In the genomic region with DNA sequence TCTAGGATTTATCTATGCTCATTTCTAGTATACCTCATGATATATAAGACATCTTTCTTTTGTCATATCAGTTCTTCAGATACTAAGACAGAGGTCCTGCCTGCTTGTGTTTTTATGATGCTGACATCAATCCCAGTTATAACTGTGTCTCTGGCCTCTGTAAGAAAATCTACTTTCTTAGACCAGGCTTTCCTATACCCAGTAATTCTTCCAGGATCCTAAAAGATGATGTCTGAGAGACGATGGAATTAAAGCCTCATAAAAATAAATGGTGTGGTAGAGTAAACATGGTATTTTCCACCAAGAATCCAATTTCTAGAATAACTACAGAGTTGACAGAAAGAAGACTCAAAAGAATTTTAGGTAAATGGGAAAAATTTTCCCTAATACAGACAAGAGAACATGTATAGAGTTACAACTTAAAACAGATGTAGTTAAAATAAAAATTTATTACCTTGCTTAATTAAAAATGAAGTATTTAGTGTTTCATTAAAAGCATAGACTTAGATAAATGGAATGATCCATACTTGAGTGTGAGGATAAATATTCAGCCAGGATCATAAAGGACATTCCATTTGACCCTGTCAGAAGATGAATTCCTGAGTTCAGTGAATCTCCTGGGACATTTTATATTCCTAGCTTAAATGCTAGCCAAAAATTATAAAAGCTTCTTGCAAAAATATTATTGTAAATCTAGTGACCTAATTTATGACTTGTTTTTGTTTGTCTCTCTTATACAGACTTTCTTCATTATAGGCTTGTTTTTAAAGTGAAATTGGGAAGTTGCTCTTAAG, we compare ENCODE assay signal across 26 cellular contexts.
A peak's percentile ranks its signal among the peaks of the same experiment; 100 is the strongest.
DNase-seq lines count a peak whose midpoint lies in the region; ATAC-seq and TF ChIP-seq lines count a peak whose summit lies in the region.
"Had no signal": no experiment of that assay in that cellular context is flagged by ENCODE, and none has a peak within 500 bp of the region (broad histone marks: within the 10 kb centered on the region; RNA-seq: fewer than 3 reads in every experiment).

No MANE protein-coding gene starts in this region.

- no peaks in the 10 kb centered on the region for H3K9me3 ChIP-seq in esophagus squamous epithelium
- H3K9me3 ChIP-seq: left lung, testis had no signal

- H3K36me3 ChIP-seq in esophagus squamous epithelium = peaks cover 0 to 82% (median 5%) of the 10 kb centered on the region in 3 donors

- peaks cover 31% of the 10 kb centered on the region for H3K36me3 Mint-ChIP-seq in HFFc6 (ENCODE audit: low read depth)
- no peaks in the 10 kb centered on the region for H3K36me3 Mint-ChIP-seq in activated CD4-positive, alpha-beta T cell treated with anti-CD3 and anti-CD28 coated beads, Interleukin-2, amount 10 ng/mL, durations not matched to agents 24 days and 14 days (ENCODE audit: low read depth)

- H3K4me3 Mint-ChIP-seq in HFFc6 = no peak overlapping the region
- no peak overlapping the region for H3K4me3 Mint-ChIP-seq in activated CD4-positive, alpha-beta T cell treated with anti-CD3 and anti-CD28 coated beads, Interleukin-2, amount 10 ng/mL, durations not matched to agents 24 days and 14 days
- H3K4me3 Mint-ChIP-seq: activated CD4-positive, alpha-beta T cell treated with anti-CD3 and anti-CD28 coated beads, Interleukin-2, amount 10 ng/mL, durations not matched to agents 7 days and 5 days; activated naive CD4-positive, alpha-beta T cell treated with anti-CD3 and anti-CD28 coated beads for 36 hours; CD8-positive, alpha-beta T cell; naive B cell had no signal

- peaks cover 46% of the 10 kb centered on the region for H3K4me1 Mint-ChIP-seq in HFFc6 (ENCODE audit: low read depth)
- H3K4me1 Mint-ChIP-seq in activated CD4-positive, alpha-beta T cell treated with anti-CD3 and anti-CD28 coated beads, Interleukin-2, amount 10 ng/mL, durations not matched to agents 24 days and 14 days = no peaks in the 10 kb centered on the region
- H3K4me1 Mint-ChIP-seq: activated CD4-positive, alpha-beta T cell treated with anti-CD3 and anti-CD28 coated beads, Interleukin-2, amount 10 ng/mL, durations not matched to agents 7 days and 5 days; naive B cell had no signal

- ATAC-seq in HG02678 (IDR thresholded peaks at IDR 0.05; ENCODE audit: unreplicated experiment) (no peak), GM18517 (IDR thresholded peaks at IDR 0.05; ENCODE audit: unreplicated experiment) (no peak)
- ATAC-seq: CD8-positive, alpha-beta T cell; foreskin keratinocyte; left lung had no signal

- intact Hi-C loops in activated CD4-positive, alpha-beta T cell treated with anti-CD3 and anti-CD28 coated beads, Interleukin-2, amount 10 ng/mL, durations not matched to agents 24 days and 14 days (cut with micrococcal nuclease) = no loop called here
- intact Hi-C loops in esophagus squamous epithelium (cut with DNase I) = loop anchor here (10.0 kb wide), 1 partner anchor 134 kb away; the partner anchor contains the start of gene PDLIM5

- WGBS in esophagus squamous epithelium, 2 donors = 82 to 88% methylated on average over 1 of the region's 1 CpG

- H3K27me3 ChIP-seq in esophagus squamous epithelium = no peaks in the 10 kb centered on the region
- H3K27me3 ChIP-seq: foreskin keratinocyte, hepatocyte, left lung, testis had no signal

- DNase-seq in HFFc6 (peak; percentile 44), choroid plexus epithelial cell (ENCODE audit: low read depth) (peak; percentile 42), left kidney (ENCODE audit: low read depth, low spot score) (peak; percentile 38), esophagus squamous epithelium (lab: John Stamatoyannopoulos, UW) (no peak)
- no peak for DNase-seq in activated CD4-positive, alpha-beta T cell treated with anti-CD3 and anti-CD28 coated beads, Interleukin-2, amount 10 ng/mL, durations not matched to agents 24 days and 14 days
- DNase-seq: activated CD4-positive, alpha-beta T cell treated with anti-CD3 and anti-CD28 coated beads, Interleukin-2, amount 10 ng/mL, durations not matched to agents 7 days and 5 days; activated naive CD4-positive, alpha-beta T cell treated with anti-CD3 and anti-CD28 coated beads for 36 hours; activated T-cell treated with anti-CD3 and anti-CD28 coated beads, Interleukin-2, amount 50 U/mL, for 48 hours; AML-193; amygdala; CD8-positive, alpha-beta T cell; dermis blood vessel endothelial cell; foreskin keratinocyte; Karpas-422; left lung; mesendoderm; naive B cell; NCI-H187; NCI-H69; stimulated activated CD4-positive, alpha-beta T cell treated with anti-CD3 and anti-CD28 coated beads, Interleukin-4, amount 100 ng/mL, for 4 hours; stimulated activated naive CD4-positive, alpha-beta T cell treated with Interleukin-2 at 50 U/mL for 16 hours; testis had no signal

- TF ChIP-seq CTCF in HFFc6 (IDR thresholded peaks at IDR 0.05) (no peak), choroid plexus epithelial cell (conservative IDR thresholded peaks at IDR 0.05; ENCODE audit: low read depth, low read length) (no peak), esophagus squamous epithelium (IDR thresholded peaks at IDR 0.05) (no peak)

- no peaks in the 10 kb centered on the region; the same call in 1 of the 2 replicates for H3K27me3 Mint-ChIP-seq in HFFc6 (ENCODE audit: insufficient read depth)
- no peaks in the 10 kb centered on the region for H3K27me3 Mint-ChIP-seq in activated CD4-positive, alpha-beta T cell treated with anti-CD3 and anti-CD28 coated beads, Interleukin-2, amount 10 ng/mL, durations not matched to agents 24 days and 14 days
- H3K27me3 Mint-ChIP-seq: activated CD4-positive, alpha-beta T cell treated with anti-CD3 and anti-CD28 coated beads, Interleukin-2, amount 10 ng/mL, durations not matched to agents 7 days and 5 days; naive B cell had no signal

- H3K27ac Mint-ChIP-seq in HFFc6 = peak overlapping the region; percentile 36; the same call in 1 of the 2 replicates
- no peak overlapping the region for H3K27ac Mint-ChIP-seq in activated CD4-positive, alpha-beta T cell treated with anti-CD3 and anti-CD28 coated beads, Interleukin-2, amount 10 ng/mL, durations not matched to agents 24 days and 14 days
- H3K27ac Mint-ChIP-seq: activated CD4-positive, alpha-beta T cell treated with anti-CD3 and anti-CD28 coated beads, Interleukin-2, amount 10 ng/mL, durations not matched to agents 7 days and 5 days; activated naive CD4-positive, alpha-beta T cell treated with anti-CD3 and anti-CD28 coated beads for 36 hours; CD8-positive, alpha-beta T cell; naive B cell had no signal

- H3K9me3 Mint-ChIP-seq in HFFc6 = no peaks in the 10 kb centered on the region
- no peaks in the 10 kb centered on the region for H3K9me3 Mint-ChIP-seq in activated CD4-positive, alpha-beta T cell treated with anti-CD3 and anti-CD28 coated beads, Interleukin-2, amount 10 ng/mL, durations not matched to agents 24 days and 14 days
- H3K9me3 Mint-ChIP-seq: activated CD4-positive, alpha-beta T cell treated with anti-CD3 and anti-CD28 coated beads, Interleukin-2, amount 10 ng/mL, durations not matched to agents 7 days and 5 days; activated naive CD4-positive, alpha-beta T cell treated with anti-CD3 and anti-CD28 coated beads for 36 hours; CD8-positive, alpha-beta T cell; naive B cell had no signal

- H3K4me1 ChIP-seq in esophagus squamous epithelium = no peaks in the 10 kb centered on the region
- H3K4me1 ChIP-seq: foreskin keratinocyte, left lung, testis had no signal

- H3K27ac ChIP-seq in esophagus squamous epithelium = no peak overlapping the region
- H3K27ac ChIP-seq: foreskin keratinocyte, hepatocyte, left lung, testis, VCaP had no signal

- H3K4me3 ChIP-seq in choroid plexus epithelial cell (ENCODE audit: low read depth, low read length) = no peak overlapping the region
- H3K4me3 ChIP-seq in esophagus squamous epithelium = no peak overlapping the region
- H3K4me3 ChIP-seq: hepatocyte, left lung, testis had no signal

- TF ChIP-seq POLR2A in esophagus squamous epithelium (IDR thresholded peaks at IDR 0.05) = no peak

Comparison
In these comparisons a context has a peak if more than half of its experiments do, and no peak if none do; other contexts are left out.
1. DNase-seq: peak in HFFc6 (single experiment), choroid plexus epithelial cell (single experiment) and left kidney (single experiment); none in activated CD4-positive, alpha-beta T cell treated with anti-CD3 and anti-CD28 coated beads, Interleukin-2, amount 10 ng/mL, durations not matched to agents 24 days and 14 days (single experiment) and esophagus squamous epithelium (single experiment).